In the genomic region with DNA sequence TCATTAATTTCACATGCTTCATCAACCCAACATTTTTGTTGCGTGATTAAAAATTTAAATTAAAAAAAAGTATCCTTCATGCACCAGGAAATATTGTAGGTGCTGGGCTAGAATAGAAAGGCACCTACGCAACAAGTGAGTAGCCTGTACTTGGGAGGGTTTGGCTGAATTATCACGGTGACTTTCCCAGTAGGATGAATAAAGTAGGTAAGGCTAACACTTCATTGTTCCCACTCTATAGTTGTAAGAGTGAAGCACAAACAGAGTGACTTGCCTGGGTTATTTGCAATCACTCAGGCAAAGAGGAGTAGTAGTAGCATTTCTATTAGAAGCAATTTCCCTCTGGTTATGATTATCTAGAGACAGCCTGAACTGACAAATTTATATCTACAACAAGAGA, we compare ENCODE assay signal across 27 cellular contexts.
"Had no signal": no experiment of that assay in that cellular context is flagged by ENCODE, and none has a peak within 500 bp of the region (broad histone marks: within the 10 kb centered on the region; RNA-seq: fewer than 3 reads in every experiment).

No MANE protein-coding gene starts in this region.

- DNase-seq: activated CD4-positive, alpha-beta memory T cell treated with anti-CD3 and anti-CD28 coated beads, Interleukin-2, amount 10 ng/mL, durations not matched to agents 7 days and 5 days; activated CD4-positive, alpha-beta T cell treated with anti-CD3 and anti-CD28 coated beads for 1 hour; activated CD4-positive, alpha-beta T cell treated with anti-CD3 and anti-CD28 coated beads for 48 hours; activated CD4-positive, CD25-positive, alpha-beta regulatory T cell; activated effector memory CD4-positive, alpha-beta T cell treated with anti-CD3 and anti-CD28 coated beads, Interleukin-2, amount 50 U/mL, for 16 hours; activated naive CD4-positive, alpha-beta T cell; activated naive CD4-positive, alpha-beta T cell treated with anti-CD3 and anti-CD28 coated beads, Interleukin-2, amount 50 U/mL, for 16 hours; activated naive CD8-positive, alpha-beta T cell treated with anti-CD3 and anti-CD28 coated beads for 36 hours; activated T-cell treated with anti-CD3 and anti-CD28 coated beads, Interleukin-2, amount 50 U/mL, for 1 hour; activated T-cell treated with anti-CD3 and anti-CD28 coated beads, Interleukin-2, amount 50 U/mL, for 72 hours; amniotic stem cell; aorta; brain microvascular endothelial cell; NCI-H1092 treated with DMSO at 0.1 percent for 48 hours; NCI-H1417; NCI-H146; NCI-H187; NCI-H2029 treated with DMSO at 0.1 percent for 48 hours; NCI-H345; NCI-H524 treated with DMSO at 0.1 percent for 48 hours; PC-9; Right ventricle myocardium superior; T1000; WERI-Rb-1 had no signal

- H3K4me3 Mint-ChIP-seq: activated CD4-positive, alpha-beta memory T cell treated with anti-CD3 and anti-CD28 coated beads, Interleukin-2, amount 10 ng/mL, durations not matched to agents 7 days and 5 days; activated naive CD8-positive, alpha-beta T cell treated with anti-CD3 and anti-CD28 coated beads for 36 hours; activated T-cell treated with anti-CD3 and anti-CD28 coated beads, Interleukin-2, amount 50 U/mL, for 72 hours; activated T-helper 17 cell treated with anti-CD3 and anti-CD28 coated beads, Interleukin-2, amount 50 U/mL, for 72 hours; central memory CD8-positive, alpha-beta T cell had no signal

- H3K36me3 ChIP-seq: brain microvascular endothelial cell, WERI-Rb-1 had no signal

- H3K9me3 Mint-ChIP-seq: activated CD4-positive, alpha-beta memory T cell treated with anti-CD3 and anti-CD28 coated beads, Interleukin-2, amount 10 ng/mL, durations not matched to agents 7 days and 5 days; activated T-helper 17 cell treated with anti-CD3 and anti-CD28 coated beads, Interleukin-2, amount 50 U/mL, for 72 hours; central memory CD8-positive, alpha-beta T cell had no signal

- H3K27me3 ChIP-seq: brain microvascular endothelial cell had no signal

- ATAC-seq: activated T-cell treated with anti-CD3 and anti-CD28 coated beads, Interleukin-2, amount 50 U/mL, for 72 hours; activated T-helper 17 cell treated with anti-CD3 and anti-CD28 coated beads, Interleukin-2, amount 50 U/mL, for 72 hours; K562 had no signal

- H3K4me3 ChIP-seq: K562, PC-9 had no signal

- H3K27ac ChIP-seq: brain microvascular endothelial cell, PC-9, WERI-Rb-1 had no signal

- H3K4me1 Mint-ChIP-seq: activated T-helper 17 cell treated with anti-CD3 and anti-CD28 coated beads, Interleukin-2, amount 50 U/mL, for 72 hours; central memory CD8-positive, alpha-beta T cell had no signal

- H3K36me3 Mint-ChIP-seq: activated naive CD8-positive, alpha-beta T cell treated with anti-CD3 and anti-CD28 coated beads for 36 hours had no signal

- H3K27ac Mint-ChIP-seq: activated CD4-positive, alpha-beta memory T cell treated with anti-CD3 and anti-CD28 coated beads, Interleukin-2, amount 10 ng/mL, durations not matched to agents 7 days and 5 days; activated naive CD8-positive, alpha-beta T cell treated with anti-CD3 and anti-CD28 coated beads for 36 hours; activated T-cell treated with anti-CD3 and anti-CD28 coated beads, Interleukin-2, amount 50 U/mL, for 72 hours; activated T-helper 17 cell treated with anti-CD3 and anti-CD28 coated beads, Interleukin-2, amount 50 U/mL, for 72 hours had no signal
